ENCODE assay signal across 16 cellular contexts in genomic region chr1:2380816-2381591, GRCh38. TPM values are rescaled to one million over a fixed set of nuclear protein-coding genes. Genes with fewer than 3 reads are reported as not detected.
A peak's percentile ranks its signal among the peaks of the same experiment; 100 is the strongest.
DNase-seq lines count a peak whose midpoint lies in the region; ATAC-seq, FAIRE-seq and TF ChIP-seq lines count a peak whose summit lies in the region.
"Had no signal": no experiment of that assay in that cellular context is flagged by ENCODE, and none has a peak within 500 bp of the region (broad histone marks: within the 10 kb centered on the region; RNA-seq: fewer than 3 reads in every experiment).

No MANE protein-coding gene starts in this region.

- in situ Hi-C loops in IMR-90 (cut with MboI; ENCODE audit: low sequenced_read_pairs), result no loop called here
- in situ Hi-C loops in GM12878 (cut with MboI), result no loop called here

- H3K18ac ChIP-seq in IMR-90 (ENCODE audit: low read depth, low read length), result no peak overlapping the region

- dilution Hi-C loops in IMR-90 (cut with HindIII; ENCODE audit: low sequenced_read_pairs, unreplicated experiment), result no loop called here

- FAIRE-seq in GM12878 (lab: Jason Lieb, UNC), result no peak
- FAIRE-seq: pancreas, small intestine, TTC549 had no signal

- RAD21 ChIA-PET in GM12878 (lab: Charles Lee; ENCODE audit: unreplicated experiment), result interaction anchor here (1.0 to 4.2 kb wide), 4 partner anchors 10 to 185 kb away, joined by 3 to 78 read pairs (median 6); partner anchors contain the start of genes FAAP20, MORN1 and RER1

- DNase-seq in IMR-90 (no peak), GM12878 (ENCODE audit: low read depth, low spot score) (no peak), left colon (peak; percentile 6 to 25), spleen (peak; percentile 75), NCI-H748 treated with DMSO at 0.1 percent for 48 hours (lab: John Stamatoyannopoulos, UW) (no peak), T-helper 9 cell (no peak)
- no peak for DNase-seq in activated CD4-positive, alpha-beta T cell treated with anti-CD3 and anti-CD28 coated beads, Interleukin-2, amount 50 U/mL, for 4 hours
- DNase-seq: NCI-H1105 treated with DMSO at 0.1 percent for 48 hours, NCI-H774 had no signal

- SMC1A ChIA-PET in GM12878 (lab: Charles Lee; ENCODE audit: uncharacterized antibody, unreplicated experiment), result interaction anchor here (0.9 to 4.2 kb wide), 2 partner anchors 182 to 185 kb away, joined by 4 to 62 read pairs; partner anchors contain the start of gene FAAP20

- no peaks in the 10 kb centered on the region for H3K27me3 ChIP-seq in IMR-90 (ENCODE audit: control insufficient read depth, insufficient read depth, low read length)
- no peaks in the 10 kb centered on the region for H3K27me3 ChIP-seq in GM12878 (replicated peaks in 1 of 2; ENCODE audit: control insufficient read depth in 2 of 2, insufficient read depth in 2 of 2, low read length in 1 of 2)
- H3K27me3 ChIP-seq in spleen (replicated peaks in 1 of 7), result no peaks in the 10 kb centered on the region
- H3K27me3 ChIP-seq: hepatocyte, pancreas, tibial nerve had no signal

- intact Hi-C loops in IMR-90 (cut with micrococcal nuclease), result loop anchor here (1.0 to 5.0 kb wide), 4 partner anchors 69 to 186 kb away; no protein-coding TSS in a partner anchor
- intact Hi-C loops in GM12878 (cut with micrococcal nuclease; ENCODE audit: unreplicated experiment), result loop anchor here (1.0 kb wide), 1 partner anchor 186 kb away; no protein-coding TSS in a partner anchor
- intact Hi-C loops in left colon (cut with DNase I, micrococcal nuclease), result loop anchor here (5.0 kb wide), 1 partner anchor 184 kb away; no protein-coding TSS in a partner anchor
- intact Hi-C loops in spleen (cut with DNase I; ENCODE audit: low total_unique reads), result no loop called here

- H3K9me3 ChIP-seq in IMR-90 (ENCODE audit: control insufficient read depth, insufficient read depth, low read length) (no peaks in the 10 kb centered on the region), GM12878 (replicated peaks; ENCODE audit: control insufficient read depth, insufficient read depth, low read length) (no peaks in the 10 kb centered on the region), spleen (no peaks in the 10 kb centered on the region)
- H3K9me3 ChIP-seq: HAP-1, pancreas, tibial nerve had no signal

- H2AFZ ChIP-seq in IMR-90 (replicated peaks; ENCODE audit: low read length, poor library complexity) (no peak overlapping the region), GM12878 (ENCODE audit: control insufficient read depth, low read depth, low read length) (no peak overlapping the region)
- H2AFZ ChIP-seq: hepatocyte had no signal

- WGBS in IMR-90 (ENCODE audit: extremely low coverage in 2 of 2, insufficient read length in 1 of 2), 2 experiments, result 91% methylated on average over 14 of the region's 32 CpGs; no CpG with 5 or more reads in 1 of the 2 experiments
- 52% methylated on average over 32 of the region's 32 CpGs for WGBS in GM12878 (ENCODE audit: insufficient coverage, insufficient replicate concordance, low lambda C conversion rate, missing lambda C conversion rate)
- 82 to 88% (median 87%) methylated on average over 16 to 32 of the region's 32 CpGs for WGBS in spleen, 5 donors

- no peak overlapping the region for H4K8ac ChIP-seq in IMR-90 (ENCODE audit: low read depth in 2 of 2, low read length in 2 of 2)

- TF ChIP-seq POLR2A in IMR-90 (IDR thresholded peaks at IDR 0.05; ENCODE audit: low read depth, low read length) (no peak), GM12878 (IDR thresholded peaks at IDR 0.05; ENCODE audit: low read depth, low read length) (peak; percentile 50; the same call in 1 of the 2 replicates), spleen (IDR thresholded peaks at IDR 0.05) (no peak)

- H3K27ac ChIP-seq in IMR-90 (ENCODE audit: insufficient read depth, low read length), result no peak overlapping the region
- H3K27ac ChIP-seq in GM12878 (ENCODE audit: control insufficient read depth, insufficient read depth), result no peak overlapping the region
- H3K27ac ChIP-seq in spleen, result peak overlapping the region in 2 of 8 donors; percentile 21 to 43
- H3K27ac ChIP-seq: hepatocyte, pancreas had no signal

- peak overlapping the region; percentile 62 for H2AK9ac ChIP-seq in IMR-90 (replicated peaks; ENCODE audit: low read depth, low read length, poor library complexity)

- H3K14ac ChIP-seq in IMR-90 (replicated peaks; ENCODE audit: low read depth, low read length), result no peak overlapping the region

- no peaks in the 10 kb centered on the region for H3K79me2 ChIP-seq in GM12878 (ENCODE audit: control insufficient read depth, insufficient read depth, low read length)
- H3K79me2 ChIP-seq: hepatocyte had no signal

- BruUV-seq in IMR-90 (replicated peaks; lab: Mats Ljungman, UMichigan) (no TSS peak), GM12878 (replicated peaks; lab: Mats Ljungman, UMichigan) (no TSS peak)

- CTCF ChIA-PET in IMR-90 (lab: Yijun Ruan, JAX) (interaction anchor here (0.6 to 2.0 kb wide), 10 partner anchors 11 to 206 kb away, joined by 3 to 51 read pairs (median 6); partner anchors contain the start of genes FAAP20, MORN1 and RER1), GM12878 (lab: Yijun Ruan, JAX) (interaction anchor here (0.5 to 4.4 kb wide), 18 partner anchors 10 to 1526 kb away, joined by 3 to 98 read pairs (median 4); partner anchors contain the start of genes FAAP20, MORN1 and RER1)

- no peak overlapping the region for H2BK20ac ChIP-seq in IMR-90 (ENCODE audit: low read depth, low read length)

- TF ChIP-seq CTCF in IMR-90 (conservative IDR thresholded peaks at IDR 0.05; ENCODE audit: low read depth, low read length) (no peak), GM12878 (IDR thresholded peaks at IDR 0.05 in 2 of 3, conservative IDR thresholded peaks at IDR 0.05 in 1 of 3; ENCODE audit: control insufficient read depth in 2 of 3, extremely low read depth in 1 of 3, insufficient read depth in 1 of 3, low read depth in 3 of 3, low read length in 3 of 3) (no peak), spleen (IDR thresholded peaks at IDR 0.05 in 8 of 11, conservative IDR thresholded peaks at IDR 0.05 in 3 of 11) (no peak)

- no peak overlapping the region for H3K23ac ChIP-seq in IMR-90 (ENCODE audit: low read depth, low read length)

- H3K79me1 ChIP-seq in IMR-90 (ENCODE audit: low read depth in 1 of 2, low read length in 2 of 2), result no peaks in the 10 kb centered on the region

- no peak overlapping the region for H4K91ac ChIP-seq in IMR-90 (ENCODE audit: insufficient read depth, low read depth, low read length)

- H3K56ac ChIP-seq in IMR-90 (ENCODE audit: extremely low read depth, insufficient read depth, low read length), result no peak overlapping the region

- H4K5ac ChIP-seq in IMR-90 (ENCODE audit: low read depth, low read length), result no peak overlapping the region

- no peak overlapping the region for H3K4me2 ChIP-seq in IMR-90 (ENCODE audit: low read depth, low read length)
- no peak overlapping the region for H3K4me2 ChIP-seq in GM12878 (ENCODE audit: control insufficient read depth, insufficient read depth)
- H3K4me2 ChIP-seq: hepatocyte had no signal

- POLR2A ChIA-PET in IMR-90 (lab: Charles Lee; ENCODE audit: unreplicated experiment), result interaction anchor here (1.0 to 1.1 kb wide), 2 partner anchors 149 to 186 kb away, joined by 3 to 4 read pairs; partner anchors contain the start of gene FAAP20
- POLR2A ChIA-PET in GM12878 (lab: Charles Lee), result interaction anchor here (1.1 kb wide), 1 partner anchor 186 kb away, joined by 3 read pairs; no protein-coding TSS in a partner anchor

- H2BK120ac ChIP-seq in IMR-90 (ENCODE audit: low read depth, low read length), result no peak overlapping the region

- TF ChIP-seq RAD21 in IMR-90 (IDR thresholded peaks at IDR 0.05; ENCODE audit: low read length) (no peak), GM12878 (IDR thresholded peaks at IDR 0.05; ENCODE audit: insufficient read depth, low read depth, low read length) (no peak)

- no peak for ATAC-seq in IMR-90 (ENCODE audit: low read depth)
- ATAC-seq in GM12878, result no peak; the same call in 2 of the 3 replicates
- ATAC-seq in left colon, result no peak
- ATAC-seq in GM21723 (IDR thresholded peaks at IDR 0.05; ENCODE audit: unreplicated experiment), result no peak

- H4K20me1 ChIP-seq in IMR-90 (ENCODE audit: insufficient read depth, low read length) (no peaks in the 10 kb centered on the region; the same call in 1 of the 2 replicates), GM12878 (ENCODE audit: control insufficient read depth, insufficient read depth) (no peaks in the 10 kb centered on the region)

- no peaks in the 10 kb centered on the region for H3K9me1 ChIP-seq in IMR-90 (ENCODE audit: insufficient read depth, low read length)

- H3K36me3 ChIP-seq in IMR-90 (ENCODE audit: control insufficient read depth, insufficient read depth, low read length) (no peaks in the 10 kb centered on the region), GM12878 (ENCODE audit: control insufficient read depth in 2 of 2, insufficient read depth in 2 of 2, low read length in 1 of 2) (no peaks in the 10 kb centered on the region), spleen (no peaks in the 10 kb centered on the region)
- H3K36me3 ChIP-seq: HAP-1, pancreas, tibial nerve had no signal

- no peak overlapping the region for H2BK5ac ChIP-seq in IMR-90 (ENCODE audit: low read depth, low read length, poor library complexity, severe bottlenecking)

- TF ChIP-seq EP300 in GM12878 (IDR thresholded peaks at IDR 0.05; ENCODE audit: borderline replicate concordance in 1 of 2, control insufficient read depth in 1 of 2, low read depth in 2 of 2, low read length in 2 of 2), result no peak

- H2BK15ac ChIP-seq in IMR-90 (ENCODE audit: low read depth, low read length), result no peak overlapping the region

- no peaks in the 10 kb centered on the region for H3K4me1 ChIP-seq in IMR-90 (ENCODE audit: control insufficient read depth, insufficient read depth, low read length)
- H3K4me1 ChIP-seq in GM12878 (ENCODE audit: control insufficient read depth, insufficient read depth, low read length), result peaks cover 10% of the 10 kb centered on the region
- H3K4me1 ChIP-seq in spleen, result peaks cover 0 to 32% (median 15%) of the 10 kb centered on the region in 6 donors
- H3K4me1 ChIP-seq: HAP-1, pancreas had no signal

- H3K4me3 ChIP-seq in IMR-90 (ENCODE audit: insufficient read depth, low read depth, low read length), result no peak overlapping the region
- H3K4me3 ChIP-seq in GM12878, result no peak overlapping the region
- H3K4me3 ChIP-seq in spleen, result no peak overlapping the region
- H3K4me3 ChIP-seq: HAP-1, hepatocyte, pancreas, tibial nerve had no signal

- no peak overlapping the region for H2AK5ac ChIP-seq in IMR-90 (ENCODE audit: low read depth, low read length)

- H3K4ac ChIP-seq in IMR-90 (ENCODE audit: low read depth, low read length), result no peak overlapping the region

- H3K9ac ChIP-seq in IMR-90 (ENCODE audit: low read depth, low read length) (no peak overlapping the region), GM12878 (ENCODE audit: control insufficient read depth, insufficient read depth, low read length) (no peak overlapping the region)

RNA-seq across cellular contexts. Expression of gene MORN1, which starts 10.3 kb away (rescaled TPM):
- total RNA-seq in IMR-90 (2012; rRNA removed), result 3.0 and 3.6 TPM in 2 replicates
- polyA plus RNA-seq in IMR-90 (2012; rRNA removed), result 3.5 and 4.2 TPM in 2 replicates
- polyA plus RNA-seq in IMR-90 (2012; cell fraction: cytosol; rRNA removed), result 2.4 and 3.1 TPM in 2 replicates
- polyA plus RNA-seq in IMR-90 (2012; cell fraction: nucleus; rRNA removed; ENCODE audit: low replicate concordance), result 12.6 and 13.7 TPM in 2 replicates
- 60.7 and 66.2 TPM in 2 replicates for total RNA-seq in GM12878 (2013; cell fraction: nucleolus; rRNA removed)
- total RNA-seq in GM12878 (2014; rRNA removed), result 7.9 and 8.7 TPM in 2 replicates
- 4.4 and 5.2 TPM in 2 replicates for total RNA-seq in GM12878 (2014; rRNA removed; fragmentation: Illumina TruSeq; extraction: Trizol)
- total RNA-seq in GM12878 (2021), result 5.8 and 7.4 TPM in 2 replicates
- polyA plus RNA-seq in GM12878 (2011; ENCODE audit: low read depth), result 2.5 TPM
- 2.3 and 3.5 TPM in 2 replicates for polyA plus RNA-seq in GM12878 (2011; rRNA removed)
- 3.2 and 3.6 TPM in 2 replicates for polyA plus RNA-seq in GM12878 (2011; cell fraction: cytosol; rRNA removed)
- polyA plus RNA-seq in GM12878 (2011; cell fraction: nucleus; rRNA removed), result 8.8 and 10.2 TPM in 2 replicates
- polyA plus RNA-seq in GM12878 (2012), result 4.5 and 5.2 TPM in 2 replicates
- polyA plus RNA-seq in GM12878 (2014; fragmentation: Illumina TruSeq; extraction: Trizol), result 1.7 and 2.0 TPM in 2 replicates
- 1 to 10 TPM in 1 of 2 experiments, under 1 TPM in 1; 0.76 to 1.8 TPM for polyA plus RNA-seq in GM12878 (2014; fragmentation: Nextera tagmentation; extraction: Ambion mirVana)
- polyA plus RNA-seq in GM12878 (2014; rRNA removed), result 6.8 and 7.7 TPM in 2 replicates
- 1 to 10 TPM; 5.7 to 7.3 TPM for polyA plus RNA-seq in GM12878 (2016; fragmentation: Nextera tagmentation; extraction: Ambion mirVana)
- polyA minus RNA-seq in GM12878 (2011; rRNA and poly(A)+ RNA removed), result 5.5 and 7.8 TPM in 2 replicates
- polyA minus RNA-seq in GM12878 (2011; cell fraction: cytosol; rRNA and poly(A)+ RNA removed), result 1.9 and 2.1 TPM in 2 replicates
- 6.2 and 9.4 TPM in 2 replicates for polyA minus RNA-seq in GM12878 (2011; cell fraction: nucleus; rRNA and poly(A)+ RNA removed)
- total RNA-seq in left colon, result 10 to 100 TPM; 11.0 to 15.2 TPM
- total RNA-seq in spleen, result 10 to 100 TPM in 2 of 7 donors, 1 to 10 TPM in 5; 5.9 to 13.5 (median 8.4) TPM
- 1 to 10 TPM; 1.9 to 5.8 (median 2.2) TPM for polyA plus RNA-seq in spleen

RNA-seq across cellular contexts. Expression of gene RER1, which starts 10.6 kb away (rescaled TPM):
- total RNA-seq in IMR-90 (2012; rRNA removed), result 47.1 and 51.7 TPM in 2 replicates
- 232 and 240 TPM in 2 replicates for polyA plus RNA-seq in IMR-90 (2012; rRNA removed)
- polyA plus RNA-seq in IMR-90 (2012; cell fraction: cytosol; rRNA removed), result 56.5 and 249 TPM in 2 replicates
- polyA plus RNA-seq in IMR-90 (2012; cell fraction: nucleus; rRNA removed; ENCODE audit: low replicate concordance), result 139 and 335 TPM in 2 replicates
- total RNA-seq in GM12878 (2013; cell fraction: nucleolus; rRNA removed), result 63.7 and 66.3 TPM in 2 replicates
- 82.1 and 105 TPM in 2 replicates for total RNA-seq in GM12878 (2014; rRNA removed)
- total RNA-seq in GM12878 (2014; rRNA removed; fragmentation: Illumina TruSeq; extraction: Trizol), result 80.8 and 84.8 TPM in 2 replicates
- total RNA-seq in GM12878 (2021), result 145 and 149 TPM in 2 replicates
- polyA plus RNA-seq in GM12878 (2011; ENCODE audit: low read depth), result 26.0 TPM
- polyA plus RNA-seq in GM12878 (2011; rRNA removed), result 194 and 216 TPM in 2 replicates
- polyA plus RNA-seq in GM12878 (2011; cell fraction: cytosol; rRNA removed), result 152 and 242 TPM in 2 replicates
- polyA plus RNA-seq in GM12878 (2011; cell fraction: nucleus; rRNA removed), result 185 and 207 TPM in 2 replicates
- polyA plus RNA-seq in GM12878 (2012), result 81.4 and 94.1 TPM in 2 replicates
- 172 and 189 TPM in 2 replicates for polyA plus RNA-seq in GM12878 (2014; fragmentation: Illumina TruSeq; extraction: Trizol)
- polyA plus RNA-seq in GM12878 (2014; fragmentation: Nextera tagmentation; extraction: Ambion mirVana), result 10 to 100 TPM; 29.2 to 48.5 TPM
- polyA plus RNA-seq in GM12878 (2014; rRNA removed), result 105 and 124 TPM in 2 replicates
- polyA plus RNA-seq in GM12878 (2016; fragmentation: Nextera tagmentation; extraction: Ambion mirVana), result 100 to 1,000 TPM; 268 to 274 TPM
- polyA minus RNA-seq in GM12878 (2011; rRNA and poly(A)+ RNA removed), result 151 and 226 TPM in 2 replicates
- 29.3 and 33.4 TPM in 2 replicates for polyA minus RNA-seq in GM12878 (2011; cell fraction: cytosol; rRNA and poly(A)+ RNA removed)
- polyA minus RNA-seq in GM12878 (2011; cell fraction: nucleus; rRNA and poly(A)+ RNA removed), result 18.0 and 21.5 TPM in 2 replicates
- total RNA-seq in left colon, result 100 to 1,000 TPM; 191 to 221 TPM
- total RNA-seq in spleen, result 100 to 1,000 TPM in 3 of 7 donors, 10 to 100 TPM in 4; 70.1 to 131 (median 91.8) TPM
- 10 to 100 TPM; 51.1 to 77.0 (median 68.7) TPM for polyA plus RNA-seq in spleen

RNA-seq across cellular contexts. Expression of gene PEX10, which starts 31.4 kb away (rescaled TPM):
- 18.9 and 19.7 TPM in 2 replicates for total RNA-seq in IMR-90 (2012; rRNA removed)
- 16.9 and 19.4 TPM in 2 replicates for polyA plus RNA-seq in IMR-90 (2012; rRNA removed)
- 16.4 and 25.8 TPM in 2 replicates for polyA plus RNA-seq in IMR-90 (2012; cell fraction: cytosol; rRNA removed)
- 21.3 and 37.5 TPM in 2 replicates for polyA plus RNA-seq in IMR-90 (2012; cell fraction: nucleus; rRNA removed; ENCODE audit: low replicate concordance)
- 11.8 and 15.1 TPM in 2 replicates for total RNA-seq in GM12878 (2013; cell fraction: nucleolus; rRNA removed)
- total RNA-seq in GM12878 (2014; rRNA removed), result 23.7 and 24.9 TPM in 2 replicates
- 7.4 TPM in 2 replicates for total RNA-seq in GM12878 (2014; rRNA removed; fragmentation: Illumina TruSeq; extraction: Trizol)
- total RNA-seq in GM12878 (2021), result 16.4 and 16.8 TPM in 2 replicates
- 4.1 TPM for polyA plus RNA-seq in GM12878 (2011; ENCODE audit: low read depth)
- 4.3 and 6.1 TPM in 2 replicates for polyA plus RNA-seq in GM12878 (2011; rRNA removed)
- polyA plus RNA-seq in GM12878 (2011; cell fraction: cytosol; rRNA removed), result 8.3 and 11.2 TPM in 2 replicates
- 21.3 and 22.1 TPM in 2 replicates for polyA plus RNA-seq in GM12878 (2011; cell fraction: nucleus; rRNA removed)
- 10.0 and 13.2 TPM in 2 replicates for polyA plus RNA-seq in GM12878 (2012)
- 3.8 and 5.6 TPM in 2 replicates for polyA plus RNA-seq in GM12878 (2014; fragmentation: Illumina TruSeq; extraction: Trizol)
- polyA plus RNA-seq in GM12878 (2014; fragmentation: Nextera tagmentation; extraction: Ambion mirVana), result under 1 TPM in 1 of 2 experiments, not detected in 1; 0.24 TPM
- polyA plus RNA-seq in GM12878 (2014; rRNA removed), result 19.4 and 20.8 TPM in 2 replicates
- polyA plus RNA-seq in GM12878 (2016; fragmentation: Nextera tagmentation; extraction: Ambion mirVana), result 10 to 100 TPM; 18.9 to 19.7 TPM
- polyA minus RNA-seq in GM12878 (2011; rRNA and poly(A)+ RNA removed), result 3.0 and 5.2 TPM in 2 replicates
- polyA minus RNA-seq in GM12878 (2011; cell fraction: cytosol; rRNA and poly(A)+ RNA removed), result 2.9 and 3.4 TPM in 2 replicates
- 3.9 and 5.9 TPM in 2 replicates for polyA minus RNA-seq in GM12878 (2011; cell fraction: nucleus; rRNA and poly(A)+ RNA removed)
- 10 to 100 TPM; 17.8 to 19.9 TPM for total RNA-seq in left colon
- 10 to 100 TPM; 10.2 to 18.9 (median 16.3) TPM for total RNA-seq in spleen
- polyA plus RNA-seq in spleen, result 10 to 100 TPM; 12.5 to 19.1 (median 13.0) TPM

Comparison
In these comparisons a context has a peak if more than half of its experiments do, and no peak if none do; other contexts are left out.
1. DNase-seq: peak in left colon (2 of 2) and spleen (single experiment); none in IMR-90 (single experiment), GM12878 (single experiment), activated CD4-positive, alpha-beta T cell treated with anti-CD3 and anti-CD28 coated beads, Interleukin-2, amount 50 U/mL, for 4 hours (0 of 2), NCI-H748 treated with DMSO at 0.1 percent for 48 hours (single experiment) and T-helper 9 cell (single experiment).